In the genomic region with DNA sequence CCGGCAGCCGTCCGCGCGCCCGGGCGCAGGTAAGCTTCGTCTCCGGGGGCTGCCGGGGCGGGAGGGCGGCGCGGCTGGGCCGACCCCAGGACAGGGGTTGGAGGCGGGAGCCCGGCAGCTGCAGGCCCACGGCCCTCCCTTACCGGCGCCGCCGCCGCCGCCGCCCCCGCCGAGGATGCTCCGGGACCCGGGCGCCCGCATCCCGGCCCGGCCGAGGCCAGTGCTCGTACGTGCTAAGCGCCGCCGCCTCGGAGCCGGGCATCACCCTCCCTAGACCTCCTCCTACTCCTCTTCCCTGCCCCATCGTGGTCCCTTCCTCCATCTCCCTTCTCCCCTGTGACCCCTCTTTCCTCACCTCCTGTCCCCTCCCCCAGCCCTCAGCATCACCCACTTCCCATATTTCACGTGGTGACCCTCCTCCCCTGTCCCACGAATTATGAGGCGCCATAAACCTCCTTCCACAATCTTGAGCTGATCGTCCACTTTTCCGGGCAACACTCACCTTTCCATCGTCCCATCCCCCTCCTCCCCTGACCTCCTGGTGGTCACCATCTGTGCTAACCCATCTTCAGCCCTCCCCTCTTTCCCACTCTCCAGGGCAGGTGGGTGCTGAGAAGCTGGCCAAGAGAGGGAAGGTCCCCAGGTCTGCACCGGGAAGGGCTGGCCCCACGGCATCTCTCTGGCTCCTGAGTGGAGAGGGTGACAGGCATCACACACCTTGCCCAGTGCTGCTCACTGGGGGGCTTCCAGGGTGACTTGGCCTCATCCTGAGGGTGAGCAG, we compare ENCODE assay signal across 8 cellular contexts. TPM values are rescaled to one million over a fixed set of nuclear protein-coding genes. Genes with fewer than 3 reads are reported as not detected.
A peak's percentile ranks its signal among the peaks of the same experiment; 100 is the strongest.
DNase-seq lines count a peak whose midpoint lies in the region; ATAC-seq, FAIRE-seq and TF ChIP-seq lines count a peak whose summit lies in the region.

No MANE protein-coding gene starts in this region.

- H3K14ac ChIP-seq in H9 (ENCODE audit: insufficient read depth, low read length) (peak overlapping the region; percentile 11; the same call in 1 of the 2 replicates), H1 (ENCODE audit: insufficient read length) (no peak overlapping the region)

- POLR2A ChIA-PET in RWPE1 (lab: Yijun Ruan, JAX; ENCODE audit: low non-redundant PET) (no interaction called here), H1 (lab: Charles Lee; ENCODE audit: partially characterized antibody) (interaction anchor here (0.6 to 3.3 kb wide), 6 partner anchors 9 to 587 kb away, joined by 3 to 15 read pairs (median 8); no protein-coding TSS in a partner anchor)

- H3K4me3 Mint-ChIP-seq in H9, result peak overlapping the region; percentile 74 to 90

- peak; percentile 19 for ATAC-seq in omental fat pad (ENCODE audit: low FRiP score)
- no peak for ATAC-seq in GM18867 (IDR thresholded peaks at IDR 0.05; ENCODE audit: unreplicated experiment)

- H3K4me1 Mint-ChIP-seq in H9, result peaks cover 19 to 29% of the 10 kb centered on the region in 2 experiments

- TF ChIP-seq RAD21 in H1 (IDR thresholded peaks at IDR 0.05 in 1 of 2, conservative IDR thresholded peaks at IDR 0.05 in 1 of 2; ENCODE audit: low read depth in 2 of 2, low read length in 2 of 2), result no peak

- no peak overlapping the region for H2BK20ac ChIP-seq in H9 (ENCODE audit: low read depth, low read length, poor library complexity, severe bottlenecking)
- no peak overlapping the region for H2BK20ac ChIP-seq in H1 (ENCODE audit: low read length)

- H4K5ac ChIP-seq in H9 (ENCODE audit: insufficient read length, low read depth, low read length) (no peak overlapping the region), H1 (ENCODE audit: insufficient read length, low read depth, low read length) (no peak overlapping the region)

- no peaks in the 10 kb centered on the region; the same call in 1 of the 2 replicates for H3K79me2 ChIP-seq in H9 (ENCODE audit: insufficient read depth, low read length)
- H3K79me2 ChIP-seq in H1 (ENCODE audit: control insufficient read depth in 1 of 2, insufficient read depth in 2 of 2, low read length in 2 of 2), result no peaks in the 10 kb centered on the region; a peak in 1 of 4 replicates

- H3K4me2 ChIP-seq in H9 (ENCODE audit: insufficient read depth, insufficient read length, low read length) (peak overlapping the region; percentile 74), H1 (ENCODE audit: insufficient read depth in 1 of 2, low read depth in 2 of 2, low read length in 2 of 2) (peak overlapping the region; percentile 92 to 96)

- H2AFZ ChIP-seq in H9 (ENCODE audit: low read length), result no peak overlapping the region
- peak overlapping the region; percentile 52; the same call in 1 of the 2 replicates for H2AFZ ChIP-seq in H1 (ENCODE audit: low read length)

- TF ChIP-seq CTCF in H9 (conservative IDR thresholded peaks at IDR 0.05) (no peak; the same call in 2 of the 3 replicates), RWPE1 (conservative IDR thresholded peaks at IDR 0.05; ENCODE audit: low read depth) (no peak), H1 (IDR thresholded peaks at IDR 0.05; ENCODE audit: control extremely low read depth in 1 of 3, insufficient read depth in 1 of 3, low read depth in 1 of 3, low read length in 3 of 3) (no peak), omental fat pad (IDR thresholded peaks at IDR 0.05) (no peak)

- H2BK15ac ChIP-seq in H9 (ENCODE audit: low read depth, low read length) (no peak overlapping the region), H1 (ENCODE audit: low read length) (0 out of 2 replicates have a peak overlapping the region, but pooled peaks have one; percentile 61)

- H2BK12ac ChIP-seq in H9 (ENCODE audit: insufficient read length, low read depth, low read length), result no peak overlapping the region
- no peak overlapping the region for H2BK12ac ChIP-seq in H1 (ENCODE audit: low read depth, low read length)

- H3K56ac ChIP-seq in H9 (ENCODE audit: insufficient read length, low read depth, low read length) (no peak overlapping the region), H1 (replicated peaks; ENCODE audit: insufficient read length, low read depth, low read length) (no peak overlapping the region)

- H3K9me3 ChIP-seq in ES-I3 (ENCODE audit: control insufficient read depth, insufficient read depth, low read length), result no peaks in the 10 kb centered on the region
- no peaks in the 10 kb centered on the region for H3K9me3 ChIP-seq in H9 (ENCODE audit: control insufficient read depth, low read depth, low read length)
- H3K9me3 ChIP-seq in H1 (ENCODE audit: insufficient read depth in 2 of 2, low read depth in 1 of 2, low read length in 1 of 2), result no peaks in the 10 kb centered on the region

- no peak overlapping the region for H3K18ac ChIP-seq in H9 (ENCODE audit: insufficient read length, low read depth, low read length)
- peak overlapping the region; percentile 83; the same call in 1 of the 2 replicates for H3K18ac ChIP-seq in H1 (ENCODE audit: extremely low read depth, low read length)

- TF ChIP-seq POLR2A in H1 (IDR thresholded peaks at IDR 0.05; ENCODE audit: control extremely low read depth in 1 of 2, low read depth in 2 of 2, low read length in 2 of 2), result no peak; a peak in 1 of 3 replicates

- no CpG with 5 or more reads among the region's 50 CpGs for WGBS in H9 (ENCODE audit: extremely low coverage, insufficient read length, low lambda C conversion rate)
- 21% methylated on average over 13 of the region's 50 CpGs; no CpG with 5 or more reads in 1 of the 2 experiments for WGBS in H1 (ENCODE audit: extremely low coverage in 1 of 2, insufficient coverage in 1 of 2, insufficient read length in 1 of 2, insufficient replicate concordance in 2 of 2, low coverage in 1 of 2, low lambda C conversion rate in 2 of 2, missing lambda C conversion rate in 1 of 2), 2 experiments

- H3K4ac ChIP-seq in H9 (ENCODE audit: low read depth, low read length) (no peak overlapping the region), H1 (replicated peaks; ENCODE audit: insufficient read length, low read depth, low read length) (no peak overlapping the region)

- no peak overlapping the region for H2BK120ac ChIP-seq in H9 (ENCODE audit: low read depth, low read length, poor library complexity, severe bottlenecking)
- no peak overlapping the region for H2BK120ac ChIP-seq in H1 (replicated peaks; ENCODE audit: low read depth, low read length)

- CTCF ChIA-PET in RWPE1 (lab: Yijun Ruan, JAX) (interaction anchor here (0.6 kb wide), 1 partner anchor 1585 kb away, joined by 3 read pairs; no protein-coding TSS in a partner anchor), H1 (lab: Charles Lee; ENCODE audit: partially characterized antibody) (interaction anchor here (0.7 to 2.5 kb wide), 11 partner anchors 8 to 370 kb away, joined by 3 to 9 read pairs (median 4); no protein-coding TSS in a partner anchor)

- H3K27me3 Mint-ChIP-seq in H9 (ENCODE audit: low read depth), result peaks cover 38% of the 10 kb centered on the region

- H3K27me3 ChIP-seq in H9 (ENCODE audit: insufficient read depth, low read length), result no peaks in the 10 kb centered on the region
- peaks cover 0 to 6% (median 6%) of the 10 kb centered on the region in 4 experiments; a peak in 4 of 7 replicates for H3K27me3 ChIP-seq in H1 (replicated peaks in 1 of 4; ENCODE audit: control insufficient read depth in 3 of 4, extremely low read depth in 1 of 4, insufficient read depth in 3 of 4, low read length in 3 of 4)

- H3K9me3 Mint-ChIP-seq in H9, result peaks cover 0 to 3% of the 10 kb centered on the region in 2 experiments; a peak in 3 of 5 replicates

- H3K4me3 ChIP-seq in H1 (ENCODE audit: extremely low read depth in 1 of 4, insufficient read depth in 2 of 4, low read depth in 3 of 4, low read length in 4 of 4), result peak overlapping the region; percentile 61 to 85 (median 71)

- H4K91ac ChIP-seq in H9 (ENCODE audit: insufficient read length, low read depth, low read length) (no peak overlapping the region), H1 (replicated peaks; ENCODE audit: insufficient read length, low read length) (no peak overlapping the region)

- H2AK5ac ChIP-seq in H9 (ENCODE audit: insufficient read length, low read length) (no peak overlapping the region), H1 (ENCODE audit: low read depth, low read length) (no peak overlapping the region)

- H3K79me1 ChIP-seq in H9 (ENCODE audit: insufficient read depth, low read depth, low read length, poor library complexity, severe bottlenecking) (no peaks in the 10 kb centered on the region), H1 (ENCODE audit: low read depth, low read length) (peaks cover 3% of the 10 kb centered on the region)

- H3K36me3 ChIP-seq in ES-I3 (ENCODE audit: insufficient read depth, low read length), result no peaks in the 10 kb centered on the region
- peaks cover 0 to 7% (median 2%) of the 10 kb centered on the region in 4 experiments; a peak in 2 of 8 replicates for H3K36me3 ChIP-seq in H1 (ENCODE audit: control insufficient read depth in 2 of 4, insufficient read depth in 4 of 4, low read length in 3 of 4)

- H2BK5ac ChIP-seq in H9 (ENCODE audit: insufficient read length, low read length) (no peak overlapping the region), H1 (ENCODE audit: low read depth, low read length) (no peak overlapping the region; the same call in 1 of the 2 replicates)

- no peak for FAIRE-seq in H1 (lab: Jason Lieb, UNC)

- peaks cover 3 to 10% (median 10%) of the 10 kb centered on the region in 3 experiments; a peak in 6 of 7 replicates for H3K36me3 Mint-ChIP-seq in H9 (ENCODE audit: insufficient read depth in 1 of 3, low read depth in 3 of 3)

- TF ChIP-seq EP300 in H1 (IDR thresholded peaks at IDR 0.05; ENCODE audit: borderline replicate concordance in 1 of 2, low read depth in 2 of 2, low read length in 2 of 2), result no peak

- H3K9ac ChIP-seq in ES-I3 (ENCODE audit: low read depth, low read length), result peak overlapping the region; percentile 61
- H3K9ac ChIP-seq in H9 (ENCODE audit: extremely low read depth, insufficient read length, low read length), result peak overlapping the region; percentile 32
- H3K9ac ChIP-seq in H1 (replicated peaks in 1 of 4; ENCODE audit: extremely low read depth in 1 of 4, low read depth in 3 of 4, low read length in 3 of 4), result peak overlapping the region in 2 of 4 experiments; percentile 31 to 67; a peak in 5 of 7 replicates

- no peak overlapping the region for H3K23ac ChIP-seq in H9 (ENCODE audit: insufficient read length, low read depth, low read length)
- no peak overlapping the region for H3K23ac ChIP-seq in H1 (ENCODE audit: insufficient read length)

- no peak for DNase-seq in H9
- DNase-seq in RWPE1 (ENCODE audit: low spot score), result no peak
- DNase-seq in H1 (ENCODE audit: low read depth in 1 of 2, low spot score in 2 of 2), result no peak
- no peak for DNase-seq in omental fat pad (ENCODE audit: low spot score)
- DNase-seq in activated CD4-positive, CD25-positive, alpha-beta regulatory T cell treated with anti-CD3 and anti-CD28 coated beads, Interleukin-2, amount 50 U/mL, for 72 hours, result no peak
- DNase-seq in AG08395 (ENCODE audit: low spot score), result no peak

- H3K23me2 ChIP-seq in H9 (ENCODE audit: insufficient read length, low read depth, low read length, poor library complexity, severe bottlenecking) (peaks cover 11% of the 10 kb centered on the region), H1 (ENCODE audit: low read depth, low read length) (peaks cover 13% of the 10 kb centered on the region)

- peak overlapping the region in 1 of 3 experiments; percentile 46; a peak in 1 of 7 replicates for H3K27ac Mint-ChIP-seq in H9

- no peak overlapping the region for H4K8ac ChIP-seq in H9 (replicated peaks; ENCODE audit: insufficient read length, low read depth, low read length)
- no peak overlapping the region; the same call in 1 of the 2 replicates for H4K8ac ChIP-seq in H1 (ENCODE audit: extremely low read depth, insufficient read depth, low read length)

- no peak overlapping the region for H3T11ph ChIP-seq in H9 (ENCODE audit: low read length)

- H3K4me1 ChIP-seq in ES-I3 (ENCODE audit: insufficient read depth, low read length), result peaks cover 12% of the 10 kb centered on the region
- H3K4me1 ChIP-seq in H9 (ENCODE audit: insufficient read depth, low read length), result no peaks in the 10 kb centered on the region; the same call in 1 of the 2 replicates
- H3K4me1 ChIP-seq in H1 (replicated peaks in 1 of 4; ENCODE audit: control insufficient read depth in 3 of 4, insufficient read depth in 4 of 4, low read length in 3 of 4), result peaks cover 0 to 8% (median 2%) of the 10 kb centered on the region in 4 experiments; a peak in 4 of 7 replicates

- H3K27ac ChIP-seq in H9 (ENCODE audit: insufficient read length, low read depth, low read length) (no peak overlapping the region), RWPE1 (peak overlapping the region; percentile 85), H1 (ENCODE audit: low read depth, low read length) (no peak overlapping the region)

- H4K20me1 ChIP-seq in H9 (ENCODE audit: control insufficient read depth, insufficient read depth, insufficient read length) (no peaks in the 10 kb centered on the region), H1 (replicated peaks in 1 of 2; ENCODE audit: control insufficient read depth in 1 of 2, insufficient read depth in 2 of 2, low read length in 2 of 2) (no peaks in the 10 kb centered on the region)

RNA-seq across cellular contexts. Expression of a gene that starts 0.6 kb away (rescaled TPM):
- 7.1 and 8.5 TPM in 2 replicates for total RNA-seq in H9 (2021)
- total RNA-seq in H1 (2021; fragmentation: NEBNext Ultra II Directional; extraction: Animal tissue kit (Norgen Biotek cat#: 25700)), result 11.0 and 11.1 TPM in 2 replicates
- polyA plus RNA-seq in H1 (2011; rRNA removed), result 7.2 and 8.1 TPM in 2 replicates
- 6.7 TPM for polyA plus RNA-seq in H1 (2011; cell fraction: cytosol; rRNA removed)
- 7.9 TPM for polyA plus RNA-seq in H1 (2011; cell fraction: nucleus; rRNA removed)
- polyA plus RNA-seq in H1 (2012, experiment 1 of 2), result 5.3 to 7.6 TPM (median 7.1 TPM) in 4 replicates
- 5.6 TPM for polyA plus RNA-seq in H1 (2012, experiment 2 of 2)
- 8.7 TPM for polyA plus RNA-seq in H1 (2013, experiment 1 of 2)
- polyA plus RNA-seq in H1 (2013, experiment 2 of 2), result 8.7 TPM
- polyA minus RNA-seq in H1 (2011; rRNA and poly(A)+ RNA removed), result 8.7 and 9.2 TPM in 2 replicates
- polyA minus RNA-seq in H1 (2011; cell fraction: cytosol; rRNA and poly(A)+ RNA removed), result 6.6 TPM
- polyA minus RNA-seq in H1 (2011; cell fraction: nucleus; rRNA and poly(A)+ RNA removed), result 7.5 TPM
- total RNA-seq in omental fat pad, result 1 to 10 TPM in 2 of 4 donors, under 1 TPM in 2; 0.32 to 2.0 (median 0.95) TPM

RNA-seq across cellular contexts. Expression of a gene that starts 53.9 kb away (rescaled TPM):
- total RNA-seq in H9 (2021) (24.4 and 26.2 TPM in 2 replicates), omental fat pad (10 to 100 TPM; 14.3 to 40.5 (median 24.2) TPM)
- total RNA-seq in H1 (2021; fragmentation: NEBNext Ultra II Directional; extraction: Animal tissue kit (Norgen Biotek cat#: 25700)), result 32.9 and 35.2 TPM in 2 replicates
- 28.0 and 35.3 TPM in 2 replicates for polyA plus RNA-seq in H1 (2011; rRNA removed)
- polyA plus RNA-seq in H1 (2011; cell fraction: cytosol; rRNA removed), result 36.6 TPM
- polyA plus RNA-seq in H1 (2011; cell fraction: nucleus; rRNA removed), result 87.4 TPM
- 25.2 to 29.6 TPM (median 27.5 TPM) in 4 replicates for polyA plus RNA-seq in H1 (2012, experiment 1 of 2)
- 7.8 TPM for polyA plus RNA-seq in H1 (2012, experiment 2 of 2)
- 27.8 TPM for polyA plus RNA-seq in H1 (2013, experiment 1 of 2)
- polyA plus RNA-seq in H1 (2013, experiment 2 of 2), result 23.4 TPM
- 37.3 and 43.0 TPM in 2 replicates for polyA minus RNA-seq in H1 (2011; rRNA and poly(A)+ RNA removed)
- 36.5 TPM for polyA minus RNA-seq in H1 (2011; cell fraction: cytosol; rRNA and poly(A)+ RNA removed)
- 57.3 TPM for polyA minus RNA-seq in H1 (2011; cell fraction: nucleus; rRNA and poly(A)+ RNA removed)

RNA-seq across cellular contexts. Expression of a gene that starts 54.0 kb away (rescaled TPM):
- total RNA-seq in H9 (2021) (32.2 and 36.0 TPM in 2 replicates), omental fat pad (10 to 100 TPM in 3 of 4 donors, 1 to 10 TPM in 1; 9.8 to 22.1 (median 13.0) TPM)
- 25.3 and 26.3 TPM in 2 replicates for total RNA-seq in H1 (2021; fragmentation: NEBNext Ultra II Directional; extraction: Animal tissue kit (Norgen Biotek cat#: 25700))
- polyA plus RNA-seq in H1 (2011; rRNA removed), result 9.9 and 17.1 TPM in 2 replicates
- polyA plus RNA-seq in H1 (2011; cell fraction: cytosol; rRNA removed), result 16.4 TPM
- polyA plus RNA-seq in H1 (2011; cell fraction: nucleus; rRNA removed), result 6.5 TPM
- 14.9 to 35.1 TPM (median 20.6 TPM) in 4 replicates for polyA plus RNA-seq in H1 (2012, experiment 1 of 2)
- 5.2 TPM for polyA plus RNA-seq in H1 (2012, experiment 2 of 2)
- polyA plus RNA-seq in H1 (2013, experiment 1 of 2), result 10.2 TPM
- 9.9 TPM for polyA plus RNA-seq in H1 (2013, experiment 2 of 2)
- polyA minus RNA-seq in H1 (2011; rRNA and poly(A)+ RNA removed), result 31.2 and 33.3 TPM in 2 replicates
- polyA minus RNA-seq in H1 (2011; cell fraction: cytosol; rRNA and poly(A)+ RNA removed), result 6.1 TPM
- 15.8 TPM for polyA minus RNA-seq in H1 (2011; cell fraction: nucleus; rRNA and poly(A)+ RNA removed)
